In genomic region chr2:236161531-236161930, GRCh38 we compare ENCODE assay signal across 2 cellular contexts.
TF ChIP-seq lines count a peak whose summit lies in the region.

No MANE protein-coding gene starts in this region.

TF ChIP-seq in HCT116, 20 proteins besides CTCF, POLR2A, EP300 and RAD21:
- no peak for TF ChIP-seq SRF (IDR thresholded peaks at IDR 0.05; ENCODE audit: low read depth)
- TF ChIP-seq ZBTB33 (IDR thresholded peaks at IDR 0.05; ENCODE audit: extremely low read depth, insufficient replicate concordance, low read length), result no peak
- no peak for TF ChIP-seq ATF3 (IDR thresholded peaks at IDR 0.05)
- TF ChIP-seq REST (IDR thresholded peaks at IDR 0.05; ENCODE audit: low read depth), result no peak
- no peak for TF ChIP-seq CEBPB (IDR thresholded peaks at IDR 0.05; ENCODE audit: low read depth)
- TF ChIP-seq POLR2AphosphoS5 (IDR thresholded peaks at IDR 0.05; ENCODE audit: low read depth, low read length), result no peak
- no peak for TF ChIP-seq FOSL1 (IDR thresholded peaks at IDR 0.05; ENCODE audit: low read depth)
- no peak for TF ChIP-seq EGR1 (IDR thresholded peaks at IDR 0.05; ENCODE audit: low read depth)
- no peak for TF ChIP-seq TCF7L2 (IDR thresholded peaks at IDR 0.05; ENCODE audit: borderline replicate concordance, extremely low read depth, insufficient read depth, insufficient read length)
- TF ChIP-seq EZH2 (IDR thresholded peaks at IDR 0.05), result no peak
- TF ChIP-seq YY1 (IDR thresholded peaks at IDR 0.05; ENCODE audit: extremely low read depth, insufficient replicate concordance, low read depth, low read length), result no peak
- TF ChIP-seq ELF1 (IDR thresholded peaks at IDR 0.05; ENCODE audit: borderline replicate concordance, low read depth), result no peak

TF ChIP-seq in H1, 55 proteins besides CTCF, POLR2A, EP300 and RAD21:
- TF ChIP-seq CBX8 (IDR thresholded peaks at IDR 0.05; ENCODE audit: borderline replicate concordance, low read depth, low read length), result no peak; the same call in 1 of the 2 replicates
- peak; percentile 35 for TF ChIP-seq EZH2 (IDR thresholded peaks at IDR 0.05; ENCODE audit: low read depth, low read length, severe bottlenecking)
